2 cellular contexts compared by ENCODE assay signal in the genomic region with DNA sequence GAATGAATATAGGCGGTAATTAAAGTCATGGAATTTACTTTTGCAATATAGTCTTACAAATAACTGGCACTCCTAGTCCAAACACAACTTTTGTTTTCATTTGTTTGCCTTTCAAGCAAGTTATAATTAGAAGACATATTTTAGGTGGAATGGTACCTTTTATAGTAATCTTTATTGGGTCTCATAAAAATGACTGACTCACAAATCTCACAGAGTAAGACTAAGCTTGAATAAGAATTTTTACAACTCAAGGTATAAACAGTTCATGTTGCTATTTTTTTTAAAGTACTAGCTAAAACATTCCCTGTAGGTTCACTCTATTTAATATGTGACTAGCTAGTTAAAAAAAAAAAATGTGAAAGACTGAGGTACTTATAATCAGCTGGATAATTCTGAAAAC. TPM values are rescaled to one million over a fixed set of nuclear protein-coding genes. Genes with fewer than 3 reads are reported as not detected.
"Had no signal": no experiment of that assay in that cellular context is flagged by ENCODE, and none has a peak within 500 bp of the region (broad histone marks: within the 10 kb centered on the region; RNA-seq: fewer than 3 reads in every experiment).

No MANE protein-coding gene starts in this region.

RNA-seq across cellular contexts. Expression of a gene that starts 6.0 kb away (rescaled TPM):
- total RNA-seq: thoracic aorta, transverse colon had no signal
